Comparison of ENCODE assay signal across 15 cellular contexts in genomic region chr2:85945576-85945975, GRCh38.
"Had no signal": no experiment of that assay in that cellular context is flagged by ENCODE, and none has a peak within 500 bp of the region (broad histone marks: within the 10 kb centered on the region; RNA-seq: fewer than 3 reads in every experiment).

No MANE protein-coding gene starts in this region.

- H3K27me3 ChIP-seq: tibial nerve, uterus had no signal

- DNase-seq: activated CD4-positive, alpha-beta T cell treated with anti-CD3 and anti-CD28 coated beads, Interleukin-2, amount 50 U/mL, for 1 hour; activated CD8-positive, alpha-beta memory T cell treated with anti-CD3 and anti-CD28 coated beads for 24 hours; activated naive CD8-positive, alpha-beta T cell treated with anti-CD3 and anti-CD28 coated beads for 36 hours; cerebellar nuclear complex; effector memory CD8-positive, alpha-beta T cell; foreskin melanocyte; lower lobe of right lung; right cardiac atrium; small intestine; stimulated activated CD4-positive, alpha-beta T cell treated with anti-CD3 and anti-CD28 coated beads, Interleukin-4, amount 100 ng/mL, for 24 hours; stimulated activated naive CD4-positive, alpha-beta T cell; uterus had no signal

- ATAC-seq: activated CD4-positive, CD25-positive, alpha-beta regulatory T cell treated with anti-CD3 and anti-CD28 coated beads, Interleukin-2, amount 50 U/mL, for 24 hours; effector memory CD8-positive, alpha-beta T cell; lower lobe of right lung; right cardiac atrium had no signal

- H3K9me3 ChIP-seq: prostate gland, uterus had no signal

- H3K27ac ChIP-seq: lower lobe of right lung, prostate gland, tibial nerve, uterus had no signal

- H3K4me3 ChIP-seq: lower lobe of right lung, prostate gland, tibial nerve, uterus had no signal

- H3K4me1 ChIP-seq: prostate gland, uterus had no signal

- H3K36me3 ChIP-seq: lower lobe of right lung, prostate gland, tibial nerve, uterus had no signal
